14 cellular contexts compared by ENCODE assay signal in the genomic region with DNA sequence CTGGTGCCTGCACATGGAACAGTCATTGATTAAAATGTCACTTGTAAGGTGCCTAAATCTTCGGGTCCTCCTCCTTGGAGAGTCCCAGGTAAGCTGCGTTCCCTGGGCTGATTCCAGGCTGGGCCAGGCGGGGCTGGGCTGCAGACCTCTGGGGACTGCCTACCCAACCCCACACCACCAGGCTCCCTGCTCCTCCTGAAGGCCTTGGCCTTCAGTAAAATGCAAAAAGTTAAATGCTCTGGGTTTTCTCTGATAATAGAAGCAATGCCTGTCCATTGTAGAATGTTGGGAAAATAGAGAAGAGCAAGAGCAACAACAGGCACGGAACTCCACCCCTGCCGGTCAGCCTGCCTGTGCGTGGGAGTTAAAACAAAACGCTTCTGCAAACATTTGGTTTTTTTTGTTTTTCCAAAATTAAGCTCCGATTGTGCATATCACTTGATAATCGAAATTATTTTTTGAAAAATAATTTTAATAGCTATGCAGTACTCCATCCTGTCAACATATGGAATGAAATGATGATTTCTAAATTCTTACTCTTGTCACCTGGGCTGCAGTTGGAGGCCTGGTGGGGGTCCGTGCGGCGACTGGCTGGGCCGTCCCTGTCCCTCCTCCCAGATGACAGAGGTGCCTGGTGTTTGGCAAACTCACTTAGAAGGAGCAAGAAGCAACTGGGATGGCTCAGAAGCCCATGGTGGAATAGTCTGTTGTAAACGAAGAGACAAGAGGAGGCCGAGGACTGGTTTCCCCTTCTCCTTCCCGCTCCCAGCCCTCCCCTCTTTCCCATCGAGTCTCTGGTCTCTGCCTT.
DNase-seq lines count a peak whose midpoint lies in the region; ATAC-seq and TF ChIP-seq lines count a peak whose summit lies in the region.
"Had no signal": no experiment of that assay in that cellular context is flagged by ENCODE, and none has a peak within 500 bp of the region (broad histone marks: within the 10 kb centered on the region; RNA-seq: fewer than 3 reads in every experiment).

No MANE protein-coding gene starts in this region.

- H3K36me3 ChIP-seq in neural progenitor cell, result no peaks in the 10 kb centered on the region
- no peaks in the 10 kb centered on the region for H3K36me3 ChIP-seq in aorta (ENCODE audit: control insufficient read depth in 1 of 2, insufficient read depth in 2 of 2, low read length in 1 of 2)
- H3K36me3 ChIP-seq in ovary, result no peaks in the 10 kb centered on the region

- H3K9me3 Mint-ChIP-seq in activated naive CD8-positive, alpha-beta T cell treated with anti-CD3 and anti-CD28 coated beads, Interleukin-2, amount 10 ng/mL, durations not matched to agents 7 days and 5 days, result no peaks in the 10 kb centered on the region
- no peaks in the 10 kb centered on the region for H3K9me3 Mint-ChIP-seq in activated naive CD8-positive, alpha-beta T cell treated with anti-CD3 and anti-CD28 coated beads, Interleukin-2, amount 50 U/mL, for 24 hours
- no peaks in the 10 kb centered on the region for H3K9me3 Mint-ChIP-seq in chondrocyte (ENCODE audit: low read depth)
- H3K9me3 Mint-ChIP-seq in neural progenitor cell, result no peaks in the 10 kb centered on the region
- H3K9me3 Mint-ChIP-seq: H9 had no signal

- no peak for ATAC-seq in activated naive CD8-positive, alpha-beta T cell treated with anti-CD3 and anti-CD28 coated beads, Interleukin-2, amount 10 ng/mL, durations not matched to agents 7 days and 5 days (ENCODE audit: low read depth)
- ATAC-seq in activated naive CD8-positive, alpha-beta T cell treated with anti-CD3 and anti-CD28 coated beads, Interleukin-2, amount 50 U/mL, for 24 hours, result no peak
- ATAC-seq in aorta (ENCODE audit: low FRiP score) (no peak), HG03159 (IDR thresholded peaks at IDR 0.05; ENCODE audit: unreplicated experiment) (no peak)

- H3K4me2 ChIP-seq in neural progenitor cell, result no peak overlapping the region

- intact Hi-C loops in aorta (cut with DNase I), result no loop called here
- intact Hi-C loops in ovary (cut with DNase I), result no loop called here

- H3K4me3 Mint-ChIP-seq in activated naive CD8-positive, alpha-beta T cell treated with anti-CD3 and anti-CD28 coated beads, Interleukin-2, amount 10 ng/mL, durations not matched to agents 7 days and 5 days, result no peak overlapping the region
- no peak overlapping the region for H3K4me3 Mint-ChIP-seq in activated naive CD8-positive, alpha-beta T cell treated with anti-CD3 and anti-CD28 coated beads, Interleukin-2, amount 50 U/mL, for 24 hours
- H3K4me3 Mint-ChIP-seq in chondrocyte (ENCODE audit: unreplicated experiment), result no peak overlapping the region
- no peak overlapping the region for H3K4me3 Mint-ChIP-seq in neural progenitor cell
- H3K4me3 Mint-ChIP-seq: H9 had no signal

- H3K36me3 Mint-ChIP-seq in activated naive CD8-positive, alpha-beta T cell treated with anti-CD3 and anti-CD28 coated beads, Interleukin-2, amount 10 ng/mL, durations not matched to agents 7 days and 5 days, result peaks cover 9% of the 10 kb centered on the region
- peaks cover 6% of the 10 kb centered on the region for H3K36me3 Mint-ChIP-seq in activated naive CD8-positive, alpha-beta T cell treated with anti-CD3 and anti-CD28 coated beads, Interleukin-2, amount 50 U/mL, for 24 hours (ENCODE audit: low read depth)
- peaks cover 11% of the 10 kb centered on the region for H3K36me3 Mint-ChIP-seq in chondrocyte (ENCODE audit: low read depth)
- peaks cover 14% of the 10 kb centered on the region for H3K36me3 Mint-ChIP-seq in neural progenitor cell

- WGBS in aorta, 2 donors, result 90 to 93% methylated on average over 17 of the region's 17 CpGs
- 31 to 46% (median 33%) methylated on average over 17 of the region's 17 CpGs for WGBS in ovary, 3 donors

- peak; percentile 8 for DNase-seq in activated naive CD8-positive, alpha-beta T cell treated with anti-CD3 and anti-CD28 coated beads, Interleukin-2, amount 10 ng/mL, durations not matched to agents 7 days and 5 days
- DNase-seq in activated naive CD8-positive, alpha-beta T cell treated with anti-CD3 and anti-CD28 coated beads, Interleukin-2, amount 50 U/mL, for 24 hours, result no peak
- DNase-seq in chondrocyte (ENCODE audit: low spot score) (peak; percentile 40), neural progenitor cell (ENCODE audit: low spot score) (no peak), aorta (peak; percentile 26 to 55), NCI-H226 (no peak), ovary (no peak)
- DNase-seq: Caco-2, DMS53, NCI-H187 treated with DMSO at 0.1 percent for 48 hours, NCI-H2171, NCI-H774 had no signal

- peaks cover 15% of the 10 kb centered on the region for H3F3A ChIP-seq in neural progenitor cell (ENCODE audit: low read depth)

- no peak for TF ChIP-seq POLR2A in ovary (IDR thresholded peaks at IDR 0.05)

- H4K20me1 ChIP-seq in neural progenitor cell (ENCODE audit: low read depth), result no peaks in the 10 kb centered on the region

- H3K4me3 ChIP-seq in neural progenitor cell (no peak overlapping the region), aorta (ENCODE audit: low read length in 2 of 2) (no peak overlapping the region), ovary (no peak overlapping the region)

- no peak for TF ChIP-seq EP300 in ovary (IDR thresholded peaks at IDR 0.05)

- H2AFZ ChIP-seq in neural progenitor cell (replicated peaks), result no peak overlapping the region

- H3K9ac ChIP-seq in neural progenitor cell, result no peak overlapping the region

- no peaks in the 10 kb centered on the region for H3K79me2 ChIP-seq in neural progenitor cell (ENCODE audit: low read depth)

- H3K4me1 ChIP-seq in neural progenitor cell (peaks cover 6% of the 10 kb centered on the region), aorta (ENCODE audit: control insufficient read depth in 1 of 2, insufficient read depth in 2 of 2, low read length in 2 of 2) (no peaks in the 10 kb centered on the region), ovary (ENCODE audit: insufficient read depth) (peaks cover 3% of the 10 kb centered on the region)
- H3K4me1 ChIP-seq: Caco-2 had no signal

- no peaks in the 10 kb centered on the region for H3K27me3 Mint-ChIP-seq in activated naive CD8-positive, alpha-beta T cell treated with anti-CD3 and anti-CD28 coated beads, Interleukin-2, amount 10 ng/mL, durations not matched to agents 7 days and 5 days
- H3K27me3 Mint-ChIP-seq in activated naive CD8-positive, alpha-beta T cell treated with anti-CD3 and anti-CD28 coated beads, Interleukin-2, amount 50 U/mL, for 24 hours, result no peaks in the 10 kb centered on the region
- H3K27me3 Mint-ChIP-seq in chondrocyte (ENCODE audit: low read depth), result no peaks in the 10 kb centered on the region
- no peaks in the 10 kb centered on the region for H3K27me3 Mint-ChIP-seq in neural progenitor cell (ENCODE audit: insufficient read depth, low read depth)

- H3K27ac ChIP-seq in neural progenitor cell (no peak overlapping the region), aorta (ENCODE audit: low read depth in 1 of 2, low read length in 2 of 2) (no peak overlapping the region), ovary (no peak overlapping the region)

- TF ChIP-seq CTCF in chondrocyte (IDR thresholded peaks at IDR 0.05) (no peak), neural progenitor cell (IDR thresholded peaks at IDR 0.05) (no peak), ovary (IDR thresholded peaks at IDR 0.05) (no peak)

- no peaks in the 10 kb centered on the region for H3K4me1 Mint-ChIP-seq in activated naive CD8-positive, alpha-beta T cell treated with anti-CD3 and anti-CD28 coated beads, Interleukin-2, amount 10 ng/mL, durations not matched to agents 7 days and 5 days
- no peaks in the 10 kb centered on the region for H3K4me1 Mint-ChIP-seq in activated naive CD8-positive, alpha-beta T cell treated with anti-CD3 and anti-CD28 coated beads, Interleukin-2, amount 50 U/mL, for 24 hours
- H3K4me1 Mint-ChIP-seq in chondrocyte (ENCODE audit: low read depth), result no peaks in the 10 kb centered on the region
- no peaks in the 10 kb centered on the region for H3K4me1 Mint-ChIP-seq in neural progenitor cell

- no peak overlapping the region for H3K27ac Mint-ChIP-seq in activated naive CD8-positive, alpha-beta T cell treated with anti-CD3 and anti-CD28 coated beads, Interleukin-2, amount 10 ng/mL, durations not matched to agents 7 days and 5 days
- H3K27ac Mint-ChIP-seq in activated naive CD8-positive, alpha-beta T cell treated with anti-CD3 and anti-CD28 coated beads, Interleukin-2, amount 50 U/mL, for 24 hours, result no peak overlapping the region
- H3K27ac Mint-ChIP-seq in chondrocyte (ENCODE audit: unreplicated experiment) (no peak overlapping the region), neural progenitor cell (peak overlapping the region; percentile 35)

- POLR2A ChIA-PET in activated naive CD8-positive, alpha-beta T cell treated with anti-CD3 and anti-CD28 coated beads, Interleukin-2, amount 10 ng/mL, durations not matched to agents 7 days and 5 days (lab: Charles Lee), result no interaction called here

- H3K27me3 ChIP-seq in neural progenitor cell (no peaks in the 10 kb centered on the region), aorta (ENCODE audit: control insufficient read depth in 1 of 2, insufficient read depth in 2 of 2, low read length in 1 of 2) (no peaks in the 10 kb centered on the region), ovary (no peaks in the 10 kb centered on the region)

- H3K9me3 ChIP-seq in neural progenitor cell (ENCODE audit: low read depth) (no peaks in the 10 kb centered on the region), aorta (ENCODE audit: control insufficient read depth, low read length) (no peaks in the 10 kb centered on the region), ovary (no peaks in the 10 kb centered on the region)
- H3K9me3 ChIP-seq: Caco-2 had no signal

Comparison
In these comparisons a context has a peak if more than half of its experiments do, and no peak if none do; other contexts are left out.
1. DNase-seq: peak in activated naive CD8-positive, alpha-beta T cell treated with anti-CD3 and anti-CD28 coated beads, Interleukin-2, amount 10 ng/mL, durations not matched to agents 7 days and 5 days (single experiment), chondrocyte (single experiment) and aorta (2 of 2); none in activated naive CD8-positive, alpha-beta T cell treated with anti-CD3 and anti-CD28 coated beads, Interleukin-2, amount 50 U/mL, for 24 hours (single experiment), neural progenitor cell (single experiment), NCI-H226 (single experiment) and ovary (0 of 5).